11 cellular contexts compared by ENCODE assay signal in genomic region chr3:8579101-8579500, GRCh38.
DNase-seq lines count a peak whose midpoint lies in the region; ATAC-seq and TF ChIP-seq lines count a peak whose summit lies in the region.
"Had no signal": no experiment of that assay in that cellular context is flagged by ENCODE, and none has a peak within 500 bp of the region (broad histone marks: within the 10 kb centered on the region; RNA-seq: fewer than 3 reads in every experiment).

No MANE protein-coding gene starts in this region.

- no peaks in the 10 kb centered on the region for H3K27me3 ChIP-seq in gastroesophageal sphincter
- H3K27me3 ChIP-seq: MG63 had no signal

- H3K36me3 ChIP-seq in gastroesophageal sphincter, result no peaks in the 10 kb centered on the region
- H3K36me3 ChIP-seq: MG63 had no signal

- no peak for TF ChIP-seq CTCF in gastroesophageal sphincter (IDR thresholded peaks at IDR 0.05)

- H3K4me3 ChIP-seq in gastroesophageal sphincter, result no peak overlapping the region
- H3K4me3 ChIP-seq: MG63 had no signal

- 41 to 58% methylated on average over 2 to 5 of the region's 5 CpGs for WGBS in gastroesophageal sphincter (ENCODE audit: low coverage in 1 of 2), 2 donors

- no peak overlapping the region for H3K27ac ChIP-seq in gastroesophageal sphincter

- H3K9me3 ChIP-seq in gastroesophageal sphincter, result peaks cover 0 to 5% (median 0%) of the 10 kb centered on the region in 3 donors
- H3K9me3 ChIP-seq: MG63 had no signal

- H3K4me1 ChIP-seq in gastroesophageal sphincter, result no peaks in the 10 kb centered on the region

- DNase-seq in islet precursor cell, result peak; percentile 43
- DNase-seq in stimulated activated CD4-positive, alpha-beta T cell treated with anti-CD3 and anti-CD28 coated beads, Interleukin-2, amount 100 ng/mL, for 24 hours, result no peak
- DNase-seq in mucosa of gallbladder (ENCODE audit: low spot score), result no peak
- DNase-seq in midbrain (lab: John Stamatoyannopoulos, UW), result no peak
- DNase-seq: activated naive CD8-positive, alpha-beta T cell treated with anti-CD3 and anti-CD28 coated beads, Interleukin-2, amount 10 ng/mL, durations not matched to agents 7 days and 5 days; foreskin melanocyte; MG63 had no signal

- ATAC-seq in GM18861 (IDR thresholded peaks at IDR 0.05; ENCODE audit: unreplicated experiment) (peak; percentile 100), GM21786 (IDR thresholded peaks at IDR 0.05; ENCODE audit: unreplicated experiment) (peak; percentile 99), HG03520 (IDR thresholded peaks at IDR 0.05; ENCODE audit: unreplicated experiment) (peak; percentile 96), gastroesophageal sphincter (no peak)

- TF ChIP-seq POLR2A in gastroesophageal sphincter (IDR thresholded peaks at IDR 0.05), result no peak

- TF ChIP-seq EP300 in gastroesophageal sphincter (IDR thresholded peaks at IDR 0.05), result no peak
